ENCODE assay signal across 2 cellular contexts in the genomic region with DNA sequence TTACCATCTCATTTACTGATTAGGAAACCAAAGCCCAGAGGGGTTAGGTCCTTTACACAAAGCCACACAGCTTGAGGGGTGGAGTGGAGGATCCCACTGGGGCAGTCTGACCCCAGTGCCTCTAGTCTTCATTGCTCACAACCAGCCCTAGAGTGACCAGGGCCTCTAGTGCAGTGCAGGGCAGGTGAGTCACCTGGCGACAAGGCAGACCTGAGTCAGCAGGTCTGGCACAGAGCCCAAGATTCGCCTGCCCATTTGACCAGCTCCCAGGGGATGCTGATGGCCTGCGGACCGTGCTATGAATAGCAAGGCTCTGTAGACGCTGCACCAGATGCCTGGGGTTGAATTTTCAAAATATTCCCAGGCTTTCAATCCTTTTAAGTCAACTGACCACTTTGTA.
A peak's percentile ranks its signal among the peaks of the same experiment; 100 is the strongest.
TF ChIP-seq lines count a peak whose summit lies in the region.

No MANE protein-coding gene starts in this region.

TF ChIP-seq in HCT116, 20 proteins besides CTCF, POLR2A, EP300 and RAD21:
- TF ChIP-seq, protein P1, sequence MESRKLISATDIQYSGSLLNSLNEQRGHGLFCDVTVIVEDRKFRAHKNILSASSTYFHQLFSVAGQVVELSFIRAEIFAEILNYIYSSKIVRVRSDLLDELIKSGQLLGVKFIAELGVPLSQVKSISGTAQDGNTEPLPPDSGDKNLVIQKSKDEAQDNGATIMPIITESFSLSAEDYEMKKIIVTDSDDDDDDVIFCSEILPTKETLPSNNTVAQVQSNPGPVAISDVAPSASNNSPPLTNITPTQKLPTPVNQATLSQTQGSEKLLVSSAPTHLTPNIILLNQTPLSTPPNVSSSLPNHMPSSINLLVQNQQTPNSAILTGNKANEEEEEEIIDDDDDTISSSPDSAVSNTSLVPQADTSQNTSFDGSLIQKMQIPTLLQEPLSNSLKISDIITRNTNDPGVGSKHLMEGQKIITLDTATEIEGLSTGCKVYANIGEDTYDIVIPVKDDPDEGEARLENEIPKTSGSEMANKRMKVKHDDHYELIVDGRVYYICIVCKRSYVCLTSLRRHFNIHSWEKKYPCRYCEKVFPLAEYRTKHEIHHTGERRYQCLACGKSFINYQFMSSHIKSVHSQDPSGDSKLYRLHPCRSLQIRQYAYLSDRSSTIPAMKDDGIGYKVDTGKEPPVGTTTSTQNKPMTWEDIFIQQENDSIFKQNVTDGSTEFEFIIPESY (IDR thresholded peaks at IDR 0.05; ENCODE audit: extremely low read depth, insufficient replicate concordance, low read length): no peak
- TF ChIP-seq, protein P2, sequence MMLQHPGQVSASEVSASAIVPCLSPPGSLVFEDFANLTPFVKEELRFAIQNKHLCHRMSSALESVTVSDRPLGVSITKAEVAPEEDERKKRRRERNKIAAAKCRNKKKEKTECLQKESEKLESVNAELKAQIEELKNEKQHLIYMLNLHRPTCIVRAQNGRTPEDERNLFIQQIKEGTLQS (IDR thresholded peaks at IDR 0.05): no peak
- TF ChIP-seq CBX3 (IDR thresholded peaks at IDR 0.05; ENCODE audit: low read depth) (no peak), POLR2AphosphoS5 (IDR thresholded peaks at IDR 0.05; ENCODE audit: low read depth, low read length) (peak; percentile 55), ZNF274 (IDR thresholded peaks at IDR 0.05; ENCODE audit: low read depth, low read length) (no peak), FOSL1 (IDR thresholded peaks at IDR 0.05; ENCODE audit: low read depth) (peak; percentile 78), YY1 (IDR thresholded peaks at IDR 0.05; ENCODE audit: extremely low read depth, insufficient replicate concordance, low read depth, low read length) (no peak), EGR1 (IDR thresholded peaks at IDR 0.05; ENCODE audit: low read depth) (no peak), TCF7L2 (IDR thresholded peaks at IDR 0.05; ENCODE audit: borderline replicate concordance, extremely low read depth, insufficient read depth, insufficient read length) (no peak), SIN3A (IDR thresholded peaks at IDR 0.05; ENCODE audit: low read depth) (no peak), SRF (IDR thresholded peaks at IDR 0.05; ENCODE audit: low read depth) (no peak), EZH2phosphoT487 (IDR thresholded peaks at IDR 0.05; ENCODE audit: borderline replicate concordance) (no peak), ZFX (IDR thresholded peaks at IDR 0.05) (no peak), CEBPB (IDR thresholded peaks at IDR 0.05; ENCODE audit: low read depth) (no peak), SP1 (IDR thresholded peaks at IDR 0.05; ENCODE audit: low read depth) (peak; percentile 56), ELF1 (IDR thresholded peaks at IDR 0.05; ENCODE audit: borderline replicate concordance, low read depth) (no peak), JUND (IDR thresholded peaks at IDR 0.05) (peak; percentile 72), EZH2 (IDR thresholded peaks at IDR 0.05) (no peak)
- TF ChIP-seq, protein P3, sequence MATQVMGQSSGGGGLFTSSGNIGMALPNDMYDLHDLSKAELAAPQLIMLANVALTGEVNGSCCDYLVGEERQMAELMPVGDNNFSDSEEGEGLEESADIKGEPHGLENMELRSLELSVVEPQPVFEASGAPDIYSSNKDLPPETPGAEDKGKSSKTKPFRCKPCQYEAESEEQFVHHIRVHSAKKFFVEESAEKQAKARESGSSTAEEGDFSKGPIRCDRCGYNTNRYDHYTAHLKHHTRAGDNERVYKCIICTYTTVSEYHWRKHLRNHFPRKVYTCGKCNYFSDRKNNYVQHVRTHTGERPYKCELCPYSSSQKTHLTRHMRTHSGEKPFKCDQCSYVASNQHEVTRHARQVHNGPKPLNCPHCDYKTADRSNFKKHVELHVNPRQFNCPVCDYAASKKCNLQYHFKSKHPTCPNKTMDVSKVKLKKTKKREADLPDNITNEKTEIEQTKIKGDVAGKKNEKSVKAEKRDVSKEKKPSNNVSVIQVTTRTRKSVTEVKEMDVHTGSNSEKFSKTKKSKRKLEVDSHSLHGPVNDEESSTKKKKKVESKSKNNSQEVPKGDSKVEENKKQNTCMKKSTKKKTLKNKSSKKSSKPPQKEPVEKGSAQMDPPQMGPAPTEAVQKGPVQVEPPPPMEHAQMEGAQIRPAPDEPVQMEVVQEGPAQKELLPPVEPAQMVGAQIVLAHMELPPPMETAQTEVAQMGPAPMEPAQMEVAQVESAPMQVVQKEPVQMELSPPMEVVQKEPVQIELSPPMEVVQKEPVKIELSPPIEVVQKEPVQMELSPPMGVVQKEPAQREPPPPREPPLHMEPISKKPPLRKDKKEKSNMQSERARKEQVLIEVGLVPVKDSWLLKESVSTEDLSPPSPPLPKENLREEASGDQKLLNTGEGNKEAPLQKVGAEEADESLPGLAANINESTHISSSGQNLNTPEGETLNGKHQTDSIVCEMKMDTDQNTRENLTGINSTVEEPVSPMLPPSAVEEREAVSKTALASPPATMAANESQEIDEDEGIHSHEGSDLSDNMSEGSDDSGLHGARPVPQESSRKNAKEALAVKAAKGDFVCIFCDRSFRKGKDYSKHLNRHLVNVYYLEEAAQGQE (IDR thresholded peaks at IDR 0.05; ENCODE audit: low read depth): no peak
- TF ChIP-seq, protein P4, sequence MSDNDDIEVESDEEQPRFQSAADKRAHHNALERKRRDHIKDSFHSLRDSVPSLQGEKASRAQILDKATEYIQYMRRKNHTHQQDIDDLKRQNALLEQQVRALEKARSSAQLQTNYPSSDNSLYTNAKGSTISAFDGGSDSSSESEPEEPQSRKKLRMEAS (IDR thresholded peaks at IDR 0.05): no peak

TF ChIP-seq in HepG2, 621 proteins besides CTCF, POLR2A, EP300 and RAD21:
- TF ChIP-seq WIZ (CRISPR knock-in tag; IDR thresholded peaks at IDR 0.05) (no peak), E2F1 (CRISPR knock-in tag; IDR thresholded peaks at IDR 0.05) (no peak), MAFF (IDR thresholded peaks at IDR 0.05; ENCODE audit: low read depth, low read length) (no peak), SMC3 (IDR thresholded peaks at IDR 0.05; ENCODE audit: low read length) (no peak), ZNF264 (CRISPR knock-in tag; IDR thresholded peaks at IDR 0.05) (no peak), ZFP82 (CRISPR knock-in tag; IDR thresholded peaks at IDR 0.05; ENCODE audit: borderline replicate concordance) (no peak), CEBPB (IDR thresholded peaks at IDR 0.05; ENCODE audit: borderline replicate concordance, low read depth, low read length) (no peak), ZNF652 (CRISPR knock-in tag; IDR thresholded peaks at IDR 0.05; ENCODE audit: borderline replicate concordance, low read depth) (no peak), DR1 (CRISPR knock-in tag; IDR thresholded peaks at IDR 0.05) (no peak), ZFP62 (CRISPR knock-in tag; IDR thresholded peaks at IDR 0.05) (no peak), KAT8 (CRISPR knock-in tag; IDR thresholded peaks at IDR 0.05) (no peak), MAFK (conservative IDR thresholded peaks at IDR 0.05 in 1 of 2, IDR thresholded peaks at IDR 0.05 in 1 of 2; ENCODE audit: low read length in 2 of 2) (peak; percentile 42 to 57), MIXL1 (CRISPR knock-in tag; IDR thresholded peaks at IDR 0.05) (no peak), SETDB1 (CRISPR knock-in tag; IDR thresholded peaks at IDR 0.05; ENCODE audit: borderline replicate concordance) (no peak), BCL6 (CRISPR knock-in tag; IDR thresholded peaks at IDR 0.05) (no peak), ZNF891 (CRISPR knock-in tag; IDR thresholded peaks at IDR 0.05) (no peak), ZNF574 (CRISPR knock-in tag; IDR thresholded peaks at IDR 0.05) (no peak), FOXK1 (CRISPR knock-in tag; IDR thresholded peaks at IDR 0.05; ENCODE audit: borderline replicate concordance, low read depth) (no peak), FOSL2 (CRISPR knock-in tag; IDR thresholded peaks at IDR 0.05) (peak; percentile 53; the same call in 1 of the 2 replicates), ZNF660 (CRISPR knock-in tag; IDR thresholded peaks at IDR 0.05; ENCODE audit: borderline replicate concordance, low read depth) (no peak), ZNF768 (CRISPR knock-in tag; IDR thresholded peaks at IDR 0.05) (peak; percentile 73; the same call in 1 of the 2 replicates), ARNT (IDR thresholded peaks at IDR 0.05) (no peak), SMARCC2 (IDR thresholded peaks at IDR 0.05) (no peak), CERS6 (CRISPR knock-in tag; IDR thresholded peaks at IDR 0.05) (no peak), TMF1 (CRISPR knock-in tag; IDR thresholded peaks at IDR 0.05; ENCODE audit: low read depth) (no peak)
TF ChIP-seq in HepG2: peak in this region for 3.
